ENCODE assay signal across 18 cellular contexts in the genomic region with DNA sequence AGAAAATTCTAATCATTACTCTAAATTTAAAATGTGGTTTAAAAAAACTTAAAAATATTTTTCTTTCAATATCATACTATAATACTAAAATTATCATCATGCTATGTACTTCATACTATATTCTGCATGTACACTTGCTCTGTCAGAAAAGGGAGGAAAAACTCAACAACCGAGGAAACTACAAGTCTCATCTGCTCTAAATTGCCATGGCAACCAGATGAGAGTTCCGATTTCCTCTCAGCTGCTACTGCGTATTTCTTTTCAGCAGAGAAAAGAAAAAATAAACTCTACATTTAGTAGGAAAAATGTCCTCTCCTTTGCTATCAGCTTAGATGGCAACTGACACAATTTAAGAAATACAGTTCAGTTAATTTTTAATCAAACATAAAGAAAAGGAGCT.
A peak's percentile ranks its signal among the peaks of the same experiment; 100 is the strongest.
DNase-seq lines count a peak whose midpoint lies in the region; ATAC-seq, FAIRE-seq and TF ChIP-seq lines count a peak whose summit lies in the region.
"Had no signal": no experiment of that assay in that cellular context is flagged by ENCODE, and none has a peak within 500 bp of the region (broad histone marks: within the 10 kb centered on the region; RNA-seq: fewer than 3 reads in every experiment).

No MANE protein-coding gene starts in this region.

- H3K14ac ChIP-seq in IMR-90 (replicated peaks; ENCODE audit: low read depth, low read length), result no peak overlapping the region

- CTCF ChIA-PET in CD4-positive, alpha-beta T cell (lab: Charles Lee), result no interaction called here
- CTCF ChIA-PET in IMR-90 (lab: Yijun Ruan, JAX), result no interaction called here
- CTCF ChIA-PET in GM12878 (lab: Yijun Ruan, JAX), result interaction anchor here (0.5 to 1.8 kb wide), 7 partner anchors 13 to 668 kb away, joined by 3 to 6 read pairs (median 3); no protein-coding TSS in a partner anchor

- no peak overlapping the region for H3K27ac ChIP-seq in CD4-positive, alpha-beta T cell (ENCODE audit: low read depth, low read length)
- H3K27ac ChIP-seq in IMR-90 (ENCODE audit: insufficient read depth, low read length) (no peak overlapping the region), GM12878 (ENCODE audit: control insufficient read depth, insufficient read depth) (no peak overlapping the region)
- H3K27ac ChIP-seq: BLaER1 treated with 17β-estradiol and CSF1 and Interleukin-3, amounts not matched to agents 10 nM and 100 nM; WERI-Rb-1 had no signal

- H3K9me3 ChIP-seq in CD4-positive, alpha-beta T cell (ENCODE audit: control insufficient read depth, low read length), result no peaks in the 10 kb centered on the region
- H3K9me3 ChIP-seq in IMR-90 (ENCODE audit: control insufficient read depth, insufficient read depth, low read length) (no peaks in the 10 kb centered on the region), GM12878 (replicated peaks; ENCODE audit: control insufficient read depth, insufficient read depth, low read length) (no peaks in the 10 kb centered on the region)

- H2AFZ ChIP-seq in IMR-90 (replicated peaks; ENCODE audit: low read length, poor library complexity) (no peak overlapping the region), GM12878 (ENCODE audit: control insufficient read depth, low read depth, low read length) (no peak overlapping the region)

- no peak overlapping the region for H4K5ac ChIP-seq in IMR-90 (ENCODE audit: low read depth, low read length)

- H4K20me1 ChIP-seq in IMR-90 (ENCODE audit: insufficient read depth, low read length) (peaks cover 63% of the 10 kb centered on the region), GM12878 (ENCODE audit: control insufficient read depth, insufficient read depth) (no peaks in the 10 kb centered on the region)

- H3K9me3 Mint-ChIP-seq in CD4-positive, alpha-beta T cell, result no peaks in the 10 kb centered on the region
- H3K9me3 Mint-ChIP-seq in natural killer cell, result no peaks in the 10 kb centered on the region

- H3K79me1 ChIP-seq in IMR-90 (ENCODE audit: low read depth in 1 of 2, low read length in 2 of 2), result peaks cover 34 to 64% of the 10 kb centered on the region in 2 experiments

- H3K4me3 Mint-ChIP-seq in CD4-positive, alpha-beta T cell, result peak overlapping the region; percentile 26
- no peak overlapping the region for H3K4me3 Mint-ChIP-seq in natural killer cell

- peak; percentile 42 for ATAC-seq in CD4-positive, alpha-beta T cell (ENCODE audit: poor library complexity)
- ATAC-seq in IMR-90 (ENCODE audit: low read depth) (no peak), GM12878 (no peak), natural killer cell (no peak)
- ATAC-seq: esophagus mucosa, HepG2 had no signal

- SMC1A ChIA-PET in GM12878 (lab: Charles Lee; ENCODE audit: uncharacterized antibody, unreplicated experiment), result interaction anchor here (0.7 to 3.0 kb wide), 13 partner anchors 9 to 143 kb away, joined by 3 to 23 read pairs (median 5); no protein-coding TSS in a partner anchor

- POLR2A ChIA-PET in CD4-positive, alpha-beta T cell (lab: Charles Lee), result interaction anchor here (0.7 kb wide), 1 partner anchor 15 kb away, joined by 3 read pairs; no protein-coding TSS in a partner anchor
- POLR2A ChIA-PET in IMR-90 (lab: Charles Lee; ENCODE audit: unreplicated experiment), result no interaction called here
- POLR2A ChIA-PET in GM12878 (lab: Charles Lee), result interaction anchor here (0.6 to 1.6 kb wide), 7 partner anchors 10 to 330 kb away, joined by 3 to 4 read pairs (median 3); no protein-coding TSS in a partner anchor

- peaks cover 4% of the 10 kb centered on the region for H3K36me3 Mint-ChIP-seq in CD4-positive, alpha-beta T cell (ENCODE audit: low read depth)
- H3K36me3 Mint-ChIP-seq in natural killer cell, result no peaks in the 10 kb centered on the region

- H2BK5ac ChIP-seq in IMR-90 (ENCODE audit: low read depth, low read length, poor library complexity, severe bottlenecking), result no peak overlapping the region

- H3K9me1 ChIP-seq in IMR-90 (ENCODE audit: insufficient read depth, low read length), result peaks cover 4% of the 10 kb centered on the region; the same call in 1 of the 2 replicates

- no peak for FAIRE-seq in GM12878 (lab: Jason Lieb, UNC)
- FAIRE-seq: HepG2 had no signal

- H3K36me3 ChIP-seq in IMR-90 (ENCODE audit: control insufficient read depth, insufficient read depth, low read length) (no peaks in the 10 kb centered on the region), GM12878 (ENCODE audit: control insufficient read depth in 2 of 2, insufficient read depth in 2 of 2, low read length in 1 of 2) (no peaks in the 10 kb centered on the region)
- H3K36me3 ChIP-seq: WERI-Rb-1 had no signal

- no peak overlapping the region for H4K8ac ChIP-seq in IMR-90 (ENCODE audit: low read depth in 2 of 2, low read length in 2 of 2)

- in situ Hi-C loops in IMR-90 (cut with MboI; ENCODE audit: low sequenced_read_pairs), result no loop called here
- in situ Hi-C loops in GM12878 (cut with MboI), result no loop called here
- in situ Hi-C loops in ACHN (cut with HindIII; ENCODE audit: low pct_ligation_motif_present, low pct_unique_long_range_greater_than_20kb, low sequenced_read_pairs), result no loop called here

- no peaks in the 10 kb centered on the region for H3K27me3 Mint-ChIP-seq in CD4-positive, alpha-beta T cell
- H3K27me3 Mint-ChIP-seq in natural killer cell (ENCODE audit: low read depth in 2 of 2), result no peaks in the 10 kb centered on the region
- H3K27me3 Mint-ChIP-seq: T-cell had no signal

- BruUV-seq in IMR-90 (replicated peaks; lab: Mats Ljungman, UMichigan), result no TSS peak
- no TSS peak for BruUV-seq in GM12878 (replicated peaks; lab: Mats Ljungman, UMichigan)

- no peak overlapping the region for H2BK120ac ChIP-seq in IMR-90 (ENCODE audit: low read depth, low read length)

- H3K23ac ChIP-seq in IMR-90 (ENCODE audit: low read depth, low read length), result no peak overlapping the region

- H3K9ac ChIP-seq in IMR-90 (ENCODE audit: low read depth, low read length) (no peak overlapping the region), GM12878 (ENCODE audit: control insufficient read depth, insufficient read depth, low read length) (no peak overlapping the region)
- H3K9ac ChIP-seq: BLaER1 treated with 17β-estradiol and CSF1 and Interleukin-3, amounts not matched to agents 10 nM and 100 nM had no signal

- TF ChIP-seq CTCF in CD4-positive, alpha-beta T cell (IDR thresholded peaks at IDR 0.05), result no peak
- TF ChIP-seq CTCF in IMR-90 (conservative IDR thresholded peaks at IDR 0.05; ENCODE audit: low read depth, low read length) (no peak), GM12878 (IDR thresholded peaks at IDR 0.05 in 2 of 3, conservative IDR thresholded peaks at IDR 0.05 in 1 of 3; ENCODE audit: control insufficient read depth in 2 of 3, extremely low read depth in 1 of 3, insufficient read depth in 1 of 3, low read depth in 3 of 3, low read length in 3 of 3) (no peak), natural killer cell (IDR thresholded peaks at IDR 0.05) (no peak)

- peak overlapping the region; percentile 72 for H3K27ac Mint-ChIP-seq in CD4-positive, alpha-beta T cell
- peak overlapping the region; percentile 10 to 74 for H3K27ac Mint-ChIP-seq in natural killer cell

- H2BK15ac ChIP-seq in IMR-90 (ENCODE audit: low read depth, low read length), result no peak overlapping the region

- no peak overlapping the region for H3K18ac ChIP-seq in IMR-90 (ENCODE audit: low read depth, low read length)

- H3K4me2 ChIP-seq in IMR-90 (ENCODE audit: low read depth, low read length) (no peak overlapping the region), GM12878 (ENCODE audit: control insufficient read depth, insufficient read depth) (peak overlapping the region; percentile 64; the same call in 1 of the 2 replicates)

- no peak overlapping the region for H2BK20ac ChIP-seq in IMR-90 (ENCODE audit: low read depth, low read length)

- no peak for TF ChIP-seq RAD21 in IMR-90 (IDR thresholded peaks at IDR 0.05; ENCODE audit: low read length)
- no peak for TF ChIP-seq RAD21 in GM12878 (IDR thresholded peaks at IDR 0.05; ENCODE audit: insufficient read depth, low read depth, low read length)

- H2AK9ac ChIP-seq in IMR-90 (replicated peaks; ENCODE audit: low read depth, low read length, poor library complexity), result no peak overlapping the region

- no peaks in the 10 kb centered on the region for H3K27me3 ChIP-seq in CD4-positive, alpha-beta T cell (ENCODE audit: control insufficient read depth, insufficient read depth, low read length)
- H3K27me3 ChIP-seq in IMR-90 (ENCODE audit: control insufficient read depth, insufficient read depth, low read length) (no peaks in the 10 kb centered on the region), GM12878 (replicated peaks in 1 of 2; ENCODE audit: control insufficient read depth in 2 of 2, insufficient read depth in 2 of 2, low read length in 1 of 2) (no peaks in the 10 kb centered on the region)
- H3K27me3 ChIP-seq: BLaER1 treated with 17β-estradiol and CSF1 and Interleukin-3, amounts not matched to agents 10 nM and 100 nM had no signal

- no peak for DNase-seq in CD4-positive, alpha-beta T cell
- DNase-seq in IMR-90 (peak; percentile 20), GM12878 (ENCODE audit: low read depth, low spot score) (no peak), natural killer cell (no peak), AG20443 (ENCODE audit: low spot score) (no peak), NCI-H187 treated with DMSO at 0.1 percent for 48 hours (lab: John Stamatoyannopoulos, UW) (no peak), ACHN (no peak), cerebellar cortex (ENCODE audit: low spot score) (no peak)
- DNase-seq: DMS153; NK-92 treated with Interleukin-12 subunit alpha and Interleukin-12 subunit beta, amount 100 ng/mL, for 24 hours; occipital lobe; RPMI8226; stimulated activated CD4-positive, alpha-beta T cell treated with anti-CD3 and anti-CD28 coated beads, Interleukin-2, amount 100 ng/mL, for 48 hours; WERI-Rb-1 had no signal

- intact Hi-C loops in CD4-positive, alpha-beta T cell (cut with DNase I, micrococcal nuclease), result loop anchor here in 1 of 2 experiments (5.0 kb wide), 1 partner anchor 57 kb away; no protein-coding TSS in a partner anchor
- intact Hi-C loops in IMR-90 (cut with micrococcal nuclease), result no loop called here
- intact Hi-C loops in GM12878 (cut with micrococcal nuclease; ENCODE audit: unreplicated experiment), result loop anchor here (2.0 kb wide), 1 partner anchor 15 kb away; no protein-coding TSS in a partner anchor
- intact Hi-C loops in natural killer cell (cut with micrococcal nuclease), result loop anchor here (10.0 kb wide), 1 partner anchor 55 kb away; no protein-coding TSS in a partner anchor

- TF ChIP-seq EP300 in GM12878 (IDR thresholded peaks at IDR 0.05; ENCODE audit: borderline replicate concordance in 1 of 2, control insufficient read depth in 1 of 2, low read depth in 2 of 2, low read length in 2 of 2), result no peak

- no peak overlapping the region for H2AK5ac ChIP-seq in IMR-90 (ENCODE audit: low read depth, low read length)

- H3K4ac ChIP-seq in IMR-90 (ENCODE audit: low read depth, low read length), result no peak overlapping the region

- RAD21 ChIA-PET in GM12878 (lab: Charles Lee; ENCODE audit: unreplicated experiment), result interaction anchor here (0.7 to 2.3 kb wide), 4 partner anchors 8 to 145 kb away, joined by 3 to 13 read pairs (median 4); no protein-coding TSS in a partner anchor

- peaks cover 10% of the 10 kb centered on the region for H3K79me2 ChIP-seq in GM12878 (ENCODE audit: control insufficient read depth, insufficient read depth, low read length)

- dilution Hi-C loops in IMR-90 (cut with HindIII; ENCODE audit: low sequenced_read_pairs, unreplicated experiment), result no loop called here

- WGBS in IMR-90 (ENCODE audit: extremely low coverage in 2 of 2, insufficient read length in 1 of 2), 2 experiments, result no CpG with 5 or more reads among the region's 3 CpGs
- WGBS in GM12878 (ENCODE audit: insufficient coverage, insufficient replicate concordance, low lambda C conversion rate, missing lambda C conversion rate), result over 99% methylated on average over 3 of the region's 3 CpGs

- no peak overlapping the region for H3K56ac ChIP-seq in IMR-90 (ENCODE audit: extremely low read depth, insufficient read depth, low read length)

- TF ChIP-seq POLR2A in IMR-90 (IDR thresholded peaks at IDR 0.05; ENCODE audit: low read depth, low read length), result no peak
- no peak for TF ChIP-seq POLR2A in GM12878 (IDR thresholded peaks at IDR 0.05; ENCODE audit: low read depth, low read length)

- no peaks in the 10 kb centered on the region for H3K4me1 ChIP-seq in IMR-90 (ENCODE audit: control insufficient read depth, insufficient read depth, low read length)
- H3K4me1 ChIP-seq in GM12878 (ENCODE audit: control insufficient read depth, insufficient read depth, low read length), result peaks cover 22% of the 10 kb centered on the region

- peaks cover 98% of the 10 kb centered on the region for H3K4me1 Mint-ChIP-seq in CD4-positive, alpha-beta T cell (ENCODE audit: low read depth)
- peaks cover 92 to 93% of the 10 kb centered on the region in 2 donors for H3K4me1 Mint-ChIP-seq in natural killer cell

- no peak overlapping the region for H4K91ac ChIP-seq in IMR-90 (ENCODE audit: insufficient read depth, low read depth, low read length)

- H3K4me3 ChIP-seq in IMR-90 (ENCODE audit: insufficient read depth, low read depth, low read length) (no peak overlapping the region), GM12878 (no peak overlapping the region)
- H3K4me3 ChIP-seq: BLaER1 treated with 17β-estradiol and CSF1 and Interleukin-3, amounts not matched to agents 10 nM and 100 nM had no signal
